13 cellular contexts compared by ENCODE assay signal in the genomic region with DNA sequence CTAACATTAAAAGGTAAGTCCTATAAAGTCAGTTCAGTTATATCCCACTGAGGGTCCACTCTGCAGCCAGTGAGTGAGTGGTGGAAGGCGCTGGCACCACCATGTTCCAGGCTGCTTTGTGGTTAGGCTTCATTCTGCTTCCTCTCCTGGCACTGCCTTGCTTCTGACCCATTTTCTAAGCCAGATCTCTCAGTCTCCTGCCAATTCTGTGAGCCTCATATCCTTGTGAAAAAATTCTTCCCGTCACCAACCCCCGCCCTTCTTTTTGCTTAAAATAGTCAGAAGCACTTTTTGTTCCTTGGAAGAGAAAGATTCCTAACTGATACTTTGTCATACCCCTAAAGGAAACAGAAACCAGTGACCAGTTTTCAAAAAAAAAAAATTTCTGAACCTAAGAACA.
DNase-seq lines count a peak whose midpoint lies in the region; ATAC-seq and TF ChIP-seq lines count a peak whose summit lies in the region.
"Had no signal": no experiment of that assay in that cellular context is flagged by ENCODE, and none has a peak within 500 bp of the region (broad histone marks: within the 10 kb centered on the region; RNA-seq: fewer than 3 reads in every experiment).

No MANE protein-coding gene starts in this region.

- POLR2A ChIA-PET in WTC11 (lab: Charles Lee): no interaction called here

- CTCF ChIA-PET in WTC11 (lab: Charles Lee): no interaction called here

- peaks cover 3% of the 10 kb centered on the region; the same call in 1 of the 2 replicates for H3K9me3 Mint-ChIP-seq in WTC11
- H3K9me3 Mint-ChIP-seq: dendritic cell treated with granulocyte-macrophage colony-stimulating factor and Interleukin-4, amounts not matched to agents 40 ng/mL and 50 ng/mL, for 4 days; stimulated activated naive CD8-positive, alpha-beta T cell treated with anti-CD3 and anti-CD28 coated beads, Interleukin-15, Interleukin-2, amounts not matched to agents 100 ng/mL and 50 ng/mL, for 24 hours had no signal

- DNase-seq in WTC11 (ENCODE audit: low spot score): no peak
- DNase-seq in epidermal melanocyte (ENCODE audit: insufficient read length, low spot score): peak; percentile 43
- DNase-seq in iris pigment epithelial cell (ENCODE audit: low read depth): peak; percentile 21
- peak; percentile 58 for DNase-seq in stromal cell of bone marrow (ENCODE audit: low read depth)
- no peak for DNase-seq in SK-N-DZ (ENCODE audit: low spot score)
- no peak for DNase-seq in HCEC 1CT
- DNase-seq in NCI-H146 (lab: John Stamatoyannopoulos, UW): no peak
- DNase-seq: activated CD4-positive, alpha-beta T cell treated with anti-CD3 and anti-CD28 coated beads, Interleukin-2, amount 50 U/mL, for 48 hours; NCI-H345; ovary had no signal

- no peaks in the 10 kb centered on the region for H3K27me3 Mint-ChIP-seq in WTC11 (ENCODE audit: low read depth)
- H3K27me3 Mint-ChIP-seq: dendritic cell treated with granulocyte-macrophage colony-stimulating factor and Interleukin-4, amounts not matched to agents 40 ng/mL and 50 ng/mL, for 4 days; stimulated activated naive CD8-positive, alpha-beta T cell treated with anti-CD3 and anti-CD28 coated beads, Interleukin-15, Interleukin-2, amounts not matched to agents 100 ng/mL and 50 ng/mL, for 24 hours had no signal

- H3K27ac Mint-ChIP-seq in WTC11: peak overlapping the region; percentile 14; the same call in 1 of the 2 replicates
- H3K27ac Mint-ChIP-seq: dendritic cell treated with granulocyte-macrophage colony-stimulating factor and Interleukin-4, amounts not matched to agents 40 ng/mL and 50 ng/mL, for 4 days; stimulated activated naive CD8-positive, alpha-beta T cell treated with anti-CD3 and anti-CD28 coated beads, Interleukin-15, Interleukin-2, amounts not matched to agents 100 ng/mL and 50 ng/mL, for 24 hours had no signal

- peaks cover 29% of the 10 kb centered on the region for H3K4me1 Mint-ChIP-seq in WTC11

- no peak for TF ChIP-seq CTCF in WTC11 (IDR thresholded peaks at IDR 0.05)

- H3K36me3 Mint-ChIP-seq in WTC11: no peaks in the 10 kb centered on the region

- H3K4me3 Mint-ChIP-seq in WTC11: no peak overlapping the region
- H3K4me3 Mint-ChIP-seq: dendritic cell treated with granulocyte-macrophage colony-stimulating factor and Interleukin-4, amounts not matched to agents 40 ng/mL and 50 ng/mL, for 4 days; stimulated activated naive CD8-positive, alpha-beta T cell treated with anti-CD3 and anti-CD28 coated beads, Interleukin-15, Interleukin-2, amounts not matched to agents 100 ng/mL and 50 ng/mL, for 24 hours had no signal

- ATAC-seq in WTC11: no peak
- ATAC-seq in HG03442 (IDR thresholded peaks at IDR 0.05; ENCODE audit: unreplicated experiment): no peak

TF ChIP-seq in WTC11, 78 proteins besides CTCF, POLR2A, EP300 and RAD21:
- TF ChIP-seq ZNF219 (CRISPR knock-in tag; IDR thresholded peaks at IDR 0.05; ENCODE audit: borderline replicate concordance) (no peak), PRDM15 (CRISPR knock-in tag; IDR thresholded peaks at IDR 0.05) (no peak), MYBL2 (CRISPR knock-in tag; IDR thresholded peaks at IDR 0.05) (no peak), SMAD4 (CRISPR knock-in tag; IDR thresholded peaks at IDR 0.05) (no peak), ZNF317 (CRISPR knock-in tag; IDR thresholded peaks at IDR 0.05; ENCODE audit: borderline replicate concordance, low read depth) (no peak)

Comparison
In these comparisons a context has a peak if more than half of its experiments do, and no peak if none do; other contexts are left out.
1. DNase-seq: peak in epidermal melanocyte (single experiment), iris pigment epithelial cell (single experiment) and stromal cell of bone marrow (single experiment); none in WTC11 (single experiment), SK-N-DZ (single experiment), HCEC 1CT (single experiment) and NCI-H146 (single experiment).